ENCODE assay signal across 22 cellular contexts in the genomic region with DNA sequence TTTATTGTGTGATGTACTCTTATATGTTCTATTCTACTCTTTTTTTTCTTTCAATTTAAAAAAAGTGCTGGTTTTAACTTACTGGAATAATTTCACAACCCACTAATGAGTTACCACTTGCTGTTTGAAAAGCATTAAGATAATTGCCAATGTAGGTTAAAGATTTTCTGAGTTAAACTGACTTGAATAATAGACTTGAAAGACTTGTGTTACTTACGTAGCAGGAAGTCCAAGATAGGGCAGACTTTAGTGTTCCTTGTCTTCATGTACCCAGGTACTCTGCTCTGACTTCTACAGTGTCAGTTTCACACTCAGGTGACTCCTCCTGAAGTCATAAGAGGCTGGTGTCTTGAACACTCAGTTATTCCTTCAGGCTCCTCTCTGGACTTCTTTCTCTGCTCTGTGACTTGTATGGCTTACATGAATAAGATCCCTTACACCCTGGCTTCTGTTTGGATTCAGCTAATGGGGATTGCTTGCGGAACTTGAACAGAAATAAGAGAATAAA.
DNase-seq lines count a peak whose midpoint lies in the region; ATAC-seq and TF ChIP-seq lines count a peak whose summit lies in the region.
"Had no signal": no experiment of that assay in that cellular context is flagged by ENCODE, and none has a peak within 500 bp of the region (broad histone marks: within the 10 kb centered on the region; RNA-seq: fewer than 3 reads in every experiment).

No MANE protein-coding gene starts in this region.

- H2AFZ ChIP-seq in GM23338: no peak overlapping the region
- H2AFZ ChIP-seq: GM23248 had no signal

- CTCF ChIA-PET in activated CD4-positive, alpha-beta T cell treated with anti-CD3 and anti-CD28 coated beads for 36 hours (lab: Charles Lee): no interaction called here

- no peak overlapping the region for H3K27ac Mint-ChIP-seq in activated CD4-positive, alpha-beta T cell treated with anti-CD3 and anti-CD28 coated beads for 36 hours
- peak overlapping the region; percentile 63; the same call in 1 of the 2 replicates for H3K27ac Mint-ChIP-seq in GM23338

- H3K36me3 Mint-ChIP-seq in activated CD4-positive, alpha-beta T cell treated with anti-CD3 and anti-CD28 coated beads for 36 hours (ENCODE audit: low read depth): no peaks in the 10 kb centered on the region
- H3K36me3 Mint-ChIP-seq in GM23338 (ENCODE audit: low read depth): no peaks in the 10 kb centered on the region
- H3K36me3 Mint-ChIP-seq: CD14-positive monocyte had no signal

- H3K27me3 Mint-ChIP-seq in activated CD4-positive, alpha-beta T cell treated with anti-CD3 and anti-CD28 coated beads for 36 hours: no peaks in the 10 kb centered on the region
- peaks cover 3% of the 10 kb centered on the region for H3K27me3 Mint-ChIP-seq in GM23338 (ENCODE audit: insufficient read depth, low read depth, poor library complexity)

- no peaks in the 10 kb centered on the region for H3K9me3 Mint-ChIP-seq in activated CD4-positive, alpha-beta T cell treated with anti-CD3 and anti-CD28 coated beads for 36 hours (ENCODE audit: low read depth)
- no peaks in the 10 kb centered on the region for H3K9me3 Mint-ChIP-seq in GM23338

- intact Hi-C loops in activated CD4-positive, alpha-beta T cell treated with anti-CD3 and anti-CD28 coated beads for 36 hours (cut with DNase I, micrococcal nuclease): no loop called here
- intact Hi-C loops in mucosa of descending colon (cut with DNase I, micrococcal nuclease): no loop called here

- H3K27me3 ChIP-seq in GM23338 (ENCODE audit: insufficient read depth): no peaks in the 10 kb centered on the region
- H3K27me3 ChIP-seq in esophagus (ENCODE audit: control insufficient read depth in 1 of 2, insufficient read depth in 2 of 2, low read length in 2 of 2): no peaks in the 10 kb centered on the region
- H3K27me3 ChIP-seq: MG63 had no signal

- H3K4me1 Mint-ChIP-seq in activated CD4-positive, alpha-beta T cell treated with anti-CD3 and anti-CD28 coated beads for 36 hours: peaks cover 9% of the 10 kb centered on the region
- peaks cover 18% of the 10 kb centered on the region for H3K4me1 Mint-ChIP-seq in GM23338

- H3K4me3 ChIP-seq in GM23338 (no peak overlapping the region), esophagus (ENCODE audit: low read depth in 1 of 2, low read length in 2 of 2) (no peak overlapping the region), mucosa of descending colon (no peak overlapping the region)
- H3K4me3 ChIP-seq: GM23248, MG63 had no signal

- H4K20me1 ChIP-seq in GM23338 (replicated peaks; ENCODE audit: insufficient read depth): no peaks in the 10 kb centered on the region

- H3K36me3 ChIP-seq in GM23338 (ENCODE audit: insufficient read depth) (no peaks in the 10 kb centered on the region), esophagus (ENCODE audit: control insufficient read depth in 2 of 2, insufficient read depth in 2 of 2, low read length in 1 of 2) (no peaks in the 10 kb centered on the region), mucosa of descending colon (ENCODE audit: low read depth) (no peaks in the 10 kb centered on the region)
- H3K36me3 ChIP-seq: MG63 had no signal

- H3F3A ChIP-seq in GM23338 (replicated peaks; ENCODE audit: low read depth): no peaks in the 10 kb centered on the region

- no peak for DNase-seq in activated CD4-positive, alpha-beta T cell treated with anti-CD3 and anti-CD28 coated beads for 36 hours
- no peak for DNase-seq in activated CD4-positive, alpha-beta T cell treated with anti-CD3 and anti-CD28 coated beads for 1 hour
- DNase-seq in GM23338 (ENCODE audit: low spot score) (no peak), mucosa of descending colon (no peak), GM19240 (ENCODE audit: insufficient read length, low spot score) (no peak), NCI-H524 (lab: John Stamatoyannopoulos, UW) (no peak)
- no peak for DNase-seq in activated effector memory CD4-positive, alpha-beta T cell treated with Interleukin-2 at 50 U/mL for 16 hours
- DNase-seq: 8988T, DND-41, GM23248, HCEC 1CT, IMR-90, Karpas-422, MG63, NCI-H1048, NCI-H1436, NCI-H2029, NCI-H2171, NCI-H446 had no signal

- 81 to 83% methylated on average over 2 of the region's 2 CpGs for WGBS in esophagus, 2 donors

- ATAC-seq in activated CD4-positive, alpha-beta T cell treated with anti-CD3 and anti-CD28 coated beads for 36 hours: peak; percentile 74
- no peak for ATAC-seq in GM23338
- peak; percentile 43 for ATAC-seq in mucosa of descending colon
- ATAC-seq: Panc1 had no signal

- no peaks in the 10 kb centered on the region for H3K79me2 ChIP-seq in GM23338 (replicated peaks; ENCODE audit: insufficient read depth)

- no peak overlapping the region for H3K27ac ChIP-seq in GM23338 (ENCODE audit: low read depth)
- H3K27ac ChIP-seq in esophagus (ENCODE audit: low read depth in 2 of 2, low read length in 1 of 2): peak overlapping the region; percentile 52 to 86
- H3K27ac ChIP-seq: GM23248 had no signal

- H3K4me2 ChIP-seq in GM23338: no peak overlapping the region

- POLR2A ChIA-PET in activated CD4-positive, alpha-beta T cell treated with anti-CD3 and anti-CD28 coated beads for 36 hours (lab: Charles Lee): no interaction called here

- TF ChIP-seq CTCF in GM23338 (conservative IDR thresholded peaks at IDR 0.05; ENCODE audit: low read depth in 2 of 2) (no peak), mucosa of descending colon (IDR thresholded peaks at IDR 0.05) (no peak)

- H3K4me1 ChIP-seq in GM23338 (ENCODE audit: insufficient read depth) (peaks cover 10% of the 10 kb centered on the region), esophagus (ENCODE audit: control insufficient read depth in 2 of 2, insufficient read depth in 2 of 2, low read length in 1 of 2) (no peaks in the 10 kb centered on the region), mucosa of descending colon (ENCODE audit: low read depth) (no peaks in the 10 kb centered on the region)

- no peak overlapping the region for H3K4me3 Mint-ChIP-seq in activated CD4-positive, alpha-beta T cell treated with anti-CD3 and anti-CD28 coated beads for 36 hours
- H3K4me3 Mint-ChIP-seq in GM23338: no peak overlapping the region
- H3K4me3 Mint-ChIP-seq: CD14-positive monocyte had no signal

- no peaks in the 10 kb centered on the region for H3K9me3 ChIP-seq in esophagus (ENCODE audit: control insufficient read depth in 2 of 2, insufficient read depth in 1 of 2, low read depth in 1 of 2, low read length in 1 of 2)
- H3K9me3 ChIP-seq in mucosa of descending colon: no peaks in the 10 kb centered on the region
- H3K9me3 ChIP-seq: MG63 had no signal

- H3K9me2 ChIP-seq in GM23338 (ENCODE audit: insufficient read depth): no peaks in the 10 kb centered on the region

TF ChIP-seq in GM23338, 12 proteins besides CTCF, POLR2A, EP300 and RAD21:
- TF ChIP-seq POLR2AphosphoS5 (IDR thresholded peaks at IDR 0.05; ENCODE audit: low read depth) (no peak), ZNF114 (CRISPR knock-in tag; IDR thresholded peaks at IDR 0.05) (no peak), EZH2phosphoT487 (IDR thresholded peaks at IDR 0.05; ENCODE audit: unreplicated experiment) (no peak), ETS1 (IDR thresholded peaks at IDR 0.05) (no peak)
- TF ChIP-seq, protein P1, sequence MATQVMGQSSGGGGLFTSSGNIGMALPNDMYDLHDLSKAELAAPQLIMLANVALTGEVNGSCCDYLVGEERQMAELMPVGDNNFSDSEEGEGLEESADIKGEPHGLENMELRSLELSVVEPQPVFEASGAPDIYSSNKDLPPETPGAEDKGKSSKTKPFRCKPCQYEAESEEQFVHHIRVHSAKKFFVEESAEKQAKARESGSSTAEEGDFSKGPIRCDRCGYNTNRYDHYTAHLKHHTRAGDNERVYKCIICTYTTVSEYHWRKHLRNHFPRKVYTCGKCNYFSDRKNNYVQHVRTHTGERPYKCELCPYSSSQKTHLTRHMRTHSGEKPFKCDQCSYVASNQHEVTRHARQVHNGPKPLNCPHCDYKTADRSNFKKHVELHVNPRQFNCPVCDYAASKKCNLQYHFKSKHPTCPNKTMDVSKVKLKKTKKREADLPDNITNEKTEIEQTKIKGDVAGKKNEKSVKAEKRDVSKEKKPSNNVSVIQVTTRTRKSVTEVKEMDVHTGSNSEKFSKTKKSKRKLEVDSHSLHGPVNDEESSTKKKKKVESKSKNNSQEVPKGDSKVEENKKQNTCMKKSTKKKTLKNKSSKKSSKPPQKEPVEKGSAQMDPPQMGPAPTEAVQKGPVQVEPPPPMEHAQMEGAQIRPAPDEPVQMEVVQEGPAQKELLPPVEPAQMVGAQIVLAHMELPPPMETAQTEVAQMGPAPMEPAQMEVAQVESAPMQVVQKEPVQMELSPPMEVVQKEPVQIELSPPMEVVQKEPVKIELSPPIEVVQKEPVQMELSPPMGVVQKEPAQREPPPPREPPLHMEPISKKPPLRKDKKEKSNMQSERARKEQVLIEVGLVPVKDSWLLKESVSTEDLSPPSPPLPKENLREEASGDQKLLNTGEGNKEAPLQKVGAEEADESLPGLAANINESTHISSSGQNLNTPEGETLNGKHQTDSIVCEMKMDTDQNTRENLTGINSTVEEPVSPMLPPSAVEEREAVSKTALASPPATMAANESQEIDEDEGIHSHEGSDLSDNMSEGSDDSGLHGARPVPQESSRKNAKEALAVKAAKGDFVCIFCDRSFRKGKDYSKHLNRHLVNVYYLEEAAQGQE (IDR thresholded peaks at IDR 0.05; ENCODE audit: unreplicated experiment): no peak
TF ChIP-seq in GM23338: peak in this region for 0.
